25 cellular contexts compared by ENCODE assay signal in genomic region chr12:57179331-57180086, GRCh38. TPM values are rescaled to one million over a fixed set of nuclear protein-coding genes. Genes with fewer than 3 reads are reported as not detected.
"Had no signal": no experiment of that assay in that cellular context is flagged by ENCODE, and none has a peak within 500 bp of the region (broad histone marks: within the 10 kb centered on the region; RNA-seq: fewer than 3 reads in every experiment).

No MANE protein-coding gene starts in this region.

- FAIRE-seq: kidney, small intestine had no signal

- H3K36me3 Mint-ChIP-seq: naive B cell had no signal

- H3K9me3 Mint-ChIP-seq: endodermal cell, naive B cell, nephron had no signal

- H3K4me1 ChIP-seq: colonic mucosa, thyroid gland, upper lobe of left lung, uterus had no signal

- H3K79me2 ChIP-seq: hepatocyte had no signal

- H3K27ac ChIP-seq: colonic mucosa, hepatocyte, neutrophil, suprapubic skin, thyroid gland, upper lobe of left lung, uterus had no signal

- H2AFZ ChIP-seq: hepatocyte had no signal

- H3K9me3 ChIP-seq: colonic mucosa, neutrophil, suprapubic skin, thyroid gland, upper lobe of left lung, uterus had no signal

- H3K4me2 ChIP-seq: hepatocyte had no signal

- H3K36me3 ChIP-seq: colonic mucosa, neutrophil, uterus had no signal

- H3K4me3 Mint-ChIP-seq: endodermal cell, nephron had no signal

- DNase-seq: colonic mucosa; dermis blood vessel endothelial cell; endodermal cell; foreskin melanocyte; head of caudate nucleus; kidney; left cardiac atrium; left ventricle myocardium superior; mesendoderm; naive B cell; posterior cingulate gyrus; small intestine; stimulated activated CD4-positive, alpha-beta T cell treated with anti-CD3 and anti-CD28 coated beads, Interleukin-12 subunit alpha, Interleukin-12 subunit beta, amount 100 ng/mL, for 4 hours; stimulated activated naive CD8-positive, alpha-beta T cell treated with anti-CD3 and anti-CD28 coated beads, Interleukin-15, Interleukin-2, amounts not matched to agents 100 U/mL and 50 U/mL, for 24 hours; thyroid gland; uterus had no signal

- H3K4me3 ChIP-seq: colonic mucosa, hepatocyte, lung, suprapubic skin, thyroid gland, upper lobe of left lung, uterus had no signal

- H3K27me3 ChIP-seq: colonic mucosa, hepatocyte, neutrophil, suprapubic skin, thyroid gland, upper lobe of left lung, uterus had no signal

- ATAC-seq: left cardiac atrium; left ventricle myocardium superior; stimulated activated naive CD8-positive, alpha-beta T cell treated with anti-CD3 and anti-CD28 coated beads, Interleukin-15, Interleukin-2, amounts not matched to agents 100 U/mL and 50 U/mL, for 24 hours had no signal

- H3K27ac Mint-ChIP-seq: endodermal cell, naive B cell, nephron had no signal

RNA-seq across cellular contexts. Expression of gene LRP1-AS, which starts 32.1 kb away (rescaled TPM):
- total RNA-seq: colonic mucosa, dermis blood vessel endothelial cell, endodermal cell, hepatocyte, kidney, left cardiac atrium, left ventricle myocardium superior, lung, osteocyte, pulmonary artery endothelial cell, suprapubic skin, thyroid gland, upper lobe of left lung, uterus had no signal
- polyA plus RNA-seq: esophagus, lung had no signal
